Comparison of ENCODE assay signal across 37 cellular contexts in the genomic region with DNA sequence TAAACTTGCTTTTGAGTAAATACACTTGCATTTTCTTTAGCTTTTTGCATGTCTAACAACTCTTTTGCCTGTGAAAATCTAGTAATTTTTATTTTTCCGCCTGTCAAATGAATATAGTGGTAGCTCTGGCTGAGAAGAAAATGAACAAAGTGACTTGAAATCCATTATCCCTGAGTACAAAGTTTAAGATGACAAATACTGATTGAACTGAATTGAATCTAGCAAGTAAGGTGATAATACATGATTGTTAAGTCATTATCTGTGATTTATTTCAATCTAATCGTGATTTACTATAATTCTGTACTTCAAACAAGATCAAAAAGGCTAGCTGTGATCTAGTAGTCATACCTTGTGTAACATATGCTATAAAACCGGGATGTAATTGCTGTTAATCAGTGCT. TPM values are rescaled to one million over a fixed set of nuclear protein-coding genes. Genes with fewer than 3 reads are reported as not detected.
"Had no signal": no experiment of that assay in that cellular context is flagged by ENCODE, and none has a peak within 500 bp of the region (broad histone marks: within the 10 kb centered on the region; RNA-seq: fewer than 3 reads in every experiment).

No MANE protein-coding gene starts in this region.

- H3K27me3 ChIP-seq: ascending aorta, cardiac muscle cell had no signal

- FAIRE-seq: bronchial epithelial cell had no signal

- H3K36me3 ChIP-seq: ascending aorta, cardiac muscle cell had no signal

- DNase-seq: activated B cell treated with CpG ODN at 0.5 μM for 24 hours; activated CD4-positive, alpha-beta memory T cell treated with anti-CD3 and anti-CD28 coated beads, Interleukin-2, amount 10 ng/mL, durations not matched to agents 7 days and 5 days; activated CD4-positive, alpha-beta T cell treated with anti-CD3 and anti-CD28 coated beads for 4 hours; activated CD4-positive, alpha-beta T cell treated with anti-CD3 and anti-CD28 coated beads, Interleukin-2, amount 10 ng/mL, durations not matched to agents 24 days and 14 days; activated CD4-positive, alpha-beta T cell treated with anti-CD3 and anti-CD28 coated beads, Interleukin-2, amount 50 U/mL, for 1 hour; activated CD4-positive, alpha-beta T cell treated with anti-CD3 and anti-CD28 coated beads, Interleukin-2, amount 50 U/mL, for 4 hours; activated CD4-positive, CD25-positive, alpha-beta regulatory T cell treated with anti-CD3 and anti-CD28 coated beads, Interleukin-2, amount 50 U/mL, for 72 hours; activated CD8-positive, alpha-beta memory T cell treated with anti-CD3 and anti-CD28 coated beads for 24 hours; activated CD8-positive, alpha-beta memory T cell treated with anti-CD3 and anti-CD28 coated beads, Interleukin-2, amount 10 ng/mL, durations not matched to agents 7 days and 5 days; activated CD8-positive, alpha-beta memory T cell treated with anti-CD3 and anti-CD28 coated beads, Interleukin-2, amount 50 U/mL, for 48 hours; activated CD8-positive, alpha-beta T cell treated with anti-CD3 and anti-CD28 coated beads, Interleukin-2, amount 10 ng/mL, durations not matched to agents 7 days and 5 days; activated effector memory CD4-positive, alpha-beta T cell treated with Interleukin-2 at 50 U/mL for 16 hours; activated gamma-delta T cell; activated naive CD4-positive, alpha-beta T cell treated with anti-CD3 and anti-CD28 coated beads, Interleukin-2, amount 10 ng/mL, durations not matched to agents 7 days and 5 days; activated naive CD4-positive, alpha-beta T cell treated with Interleukin-2 at 50 U/mL for 16 hours; activated naive CD8-positive, alpha-beta T cell treated with anti-CD3 and anti-CD28 coated beads, Interleukin-2, amount 10 ng/mL, durations not matched to agents 7 days and 5 days; activated naive CD8-positive, alpha-beta T cell treated with anti-CD3 and anti-CD28 coated beads, Interleukin-2, amount 50 U/mL, for 24 hours; activated T-cell treated with anti-CD3 and anti-CD28 coated beads, Interleukin-2, amount 50 U/mL, for 24 hours; activated T-cell treated with anti-CD3 and anti-CD28 coated beads, Interleukin-2, amount 50 U/mL, for 48 hours; amygdala; anterior cingulate cortex; caudate nucleus; cerebellar nuclear complex; T-helper 1 cell; T-helper 2 cell; T-helper 9 cell had no signal

- H3K27ac ChIP-seq: ascending aorta, cardiac muscle cell, VCaP had no signal

- H3K4me3 Mint-ChIP-seq: activated B cell treated with CpG ODN at 0.5 μM for 24 hours; activated CD4-positive, alpha-beta memory T cell treated with anti-CD3 and anti-CD28 coated beads, Interleukin-2, amount 10 ng/mL, durations not matched to agents 7 days and 5 days; activated CD4-positive, alpha-beta T cell treated with anti-CD3 and anti-CD28 coated beads, Interleukin-2, amount 10 ng/mL, durations not matched to agents 24 days and 14 days; activated CD8-positive, alpha-beta memory T cell treated with anti-CD3 and anti-CD28 coated beads, Interleukin-2, amount 10 ng/mL, durations not matched to agents 7 days and 5 days; activated CD8-positive, alpha-beta T cell treated with anti-CD3 and anti-CD28 coated beads, Interleukin-2, amount 10 ng/mL, durations not matched to agents 7 days and 5 days; activated naive CD4-positive, alpha-beta T cell treated with anti-CD3 and anti-CD28 coated beads, Interleukin-2, amount 10 ng/mL, durations not matched to agents 7 days and 5 days; activated naive CD4-positive, alpha-beta T cell treated with anti-CD3 and anti-CD28 coated beads, Interleukin-2, amount 50 U/mL, for 24 hours; activated naive CD8-positive, alpha-beta T cell; activated naive CD8-positive, alpha-beta T cell treated with anti-CD3 and anti-CD28 coated beads, Interleukin-2, amount 10 ng/mL, durations not matched to agents 7 days and 5 days; activated naive CD8-positive, alpha-beta T cell treated with anti-CD3 and anti-CD28 coated beads, Interleukin-2, amount 50 U/mL, for 24 hours; activated T-cell treated with anti-CD3 and anti-CD28 coated beads, Interleukin-2, amount 50 U/mL, for 24 hours; central memory CD8-positive, alpha-beta T cell; T-helper 1 cell treated with Interleukin-12 subunit alpha and Interleukin-12 subunit beta and Interleukin-4 antibody, amounts not matched to agents 30 μg/mL and 1 μg/mL, for 36 hours; T-helper 2 cell treated with Interferon-gamma antibody and Interleukin-4, amounts not matched to agents 5 μg/mL and 100 μg/mL, for 36 hours had no signal

- H3K27ac Mint-ChIP-seq: activated B cell treated with CpG ODN at 0.5 μM for 24 hours; activated CD4-positive, alpha-beta memory T cell treated with anti-CD3 and anti-CD28 coated beads, Interleukin-2, amount 10 ng/mL, durations not matched to agents 7 days and 5 days; activated CD4-positive, alpha-beta T cell treated with anti-CD3 and anti-CD28 coated beads, Interleukin-2, amount 10 ng/mL, durations not matched to agents 24 days and 14 days; activated CD8-positive, alpha-beta memory T cell treated with anti-CD3 and anti-CD28 coated beads, Interleukin-2, amount 10 ng/mL, durations not matched to agents 7 days and 5 days; activated CD8-positive, alpha-beta T cell treated with anti-CD3 and anti-CD28 coated beads, Interleukin-2, amount 10 ng/mL, durations not matched to agents 7 days and 5 days; activated naive CD4-positive, alpha-beta T cell treated with anti-CD3 and anti-CD28 coated beads, Interleukin-2, amount 10 ng/mL, durations not matched to agents 7 days and 5 days; activated naive CD4-positive, alpha-beta T cell treated with anti-CD3 and anti-CD28 coated beads, Interleukin-2, amount 50 U/mL, for 24 hours; activated naive CD8-positive, alpha-beta T cell; activated naive CD8-positive, alpha-beta T cell treated with anti-CD3 and anti-CD28 coated beads, Interleukin-2, amount 10 ng/mL, durations not matched to agents 7 days and 5 days; activated naive CD8-positive, alpha-beta T cell treated with anti-CD3 and anti-CD28 coated beads, Interleukin-2, amount 50 U/mL, for 24 hours; activated T-cell treated with anti-CD3 and anti-CD28 coated beads, Interleukin-2, amount 50 U/mL, for 24 hours; activated T-helper 2 cell treated with anti-CD3 and anti-CD28 coated beads, Interferon-gamma antibody, Interleukin-2, Interleukin-4, amounts not matched to agents 10 μg/mL and 5 μg/mL and 100 μg/mL, durations not matched to agents 14 hours and 24 hours and 36 hours; T-helper 1 cell treated with Interleukin-12 subunit alpha and Interleukin-12 subunit beta and Interleukin-4 antibody, amounts not matched to agents 30 μg/mL and 1 μg/mL, for 36 hours; T-helper 2 cell treated with Interferon-gamma antibody and Interleukin-4, amounts not matched to agents 5 μg/mL and 100 μg/mL, for 36 hours had no signal

- H3K4me1 Mint-ChIP-seq: activated B cell treated with CpG ODN at 0.5 μM for 24 hours; activated CD4-positive, alpha-beta memory T cell treated with anti-CD3 and anti-CD28 coated beads, Interleukin-2, amount 10 ng/mL, durations not matched to agents 7 days and 5 days; activated CD4-positive, alpha-beta T cell treated with anti-CD3 and anti-CD28 coated beads, Interleukin-2, amount 10 ng/mL, durations not matched to agents 24 days and 14 days; activated CD8-positive, alpha-beta memory T cell treated with anti-CD3 and anti-CD28 coated beads, Interleukin-2, amount 10 ng/mL, durations not matched to agents 7 days and 5 days; activated naive CD4-positive, alpha-beta T cell treated with anti-CD3 and anti-CD28 coated beads, Interleukin-2, amount 10 ng/mL, durations not matched to agents 7 days and 5 days; activated naive CD4-positive, alpha-beta T cell treated with anti-CD3 and anti-CD28 coated beads, Interleukin-2, amount 50 U/mL, for 24 hours; activated naive CD8-positive, alpha-beta T cell treated with anti-CD3 and anti-CD28 coated beads, Interleukin-2, amount 10 ng/mL, durations not matched to agents 7 days and 5 days; activated naive CD8-positive, alpha-beta T cell treated with anti-CD3 and anti-CD28 coated beads, Interleukin-2, amount 50 U/mL, for 24 hours; brain; central memory CD8-positive, alpha-beta T cell had no signal

- H3K36me3 Mint-ChIP-seq: activated CD8-positive, alpha-beta memory T cell treated with anti-CD3 and anti-CD28 coated beads, Interleukin-2, amount 10 ng/mL, durations not matched to agents 7 days and 5 days; activated naive CD4-positive, alpha-beta T cell treated with anti-CD3 and anti-CD28 coated beads, Interleukin-2, amount 10 ng/mL, durations not matched to agents 7 days and 5 days; activated naive CD4-positive, alpha-beta T cell treated with anti-CD3 and anti-CD28 coated beads, Interleukin-2, amount 50 U/mL, for 24 hours; activated naive CD8-positive, alpha-beta T cell; activated naive CD8-positive, alpha-beta T cell treated with anti-CD3 and anti-CD28 coated beads, Interleukin-2, amount 10 ng/mL, durations not matched to agents 7 days and 5 days; brain had no signal

- H3K27me3 Mint-ChIP-seq: activated B cell treated with CpG ODN at 0.5 μM for 24 hours; activated CD4-positive, alpha-beta memory T cell treated with anti-CD3 and anti-CD28 coated beads, Interleukin-2, amount 10 ng/mL, durations not matched to agents 7 days and 5 days; activated CD4-positive, alpha-beta T cell treated with anti-CD3 and anti-CD28 coated beads, Interleukin-2, amount 10 ng/mL, durations not matched to agents 24 days and 14 days; activated naive CD4-positive, alpha-beta T cell treated with anti-CD3 and anti-CD28 coated beads, Interleukin-2, amount 10 ng/mL, durations not matched to agents 7 days and 5 days; activated naive CD4-positive, alpha-beta T cell treated with anti-CD3 and anti-CD28 coated beads, Interleukin-2, amount 50 U/mL, for 24 hours; activated naive CD8-positive, alpha-beta T cell; activated naive CD8-positive, alpha-beta T cell treated with anti-CD3 and anti-CD28 coated beads, Interleukin-2, amount 10 ng/mL, durations not matched to agents 7 days and 5 days; brain; central memory CD8-positive, alpha-beta T cell had no signal

- H3K4me3 ChIP-seq: ascending aorta, cardiac muscle cell had no signal

- H3K9me3 Mint-ChIP-seq: activated CD4-positive, alpha-beta memory T cell treated with anti-CD3 and anti-CD28 coated beads, Interleukin-2, amount 10 ng/mL, durations not matched to agents 7 days and 5 days; activated naive CD4-positive, alpha-beta T cell treated with anti-CD3 and anti-CD28 coated beads, Interleukin-2, amount 10 ng/mL, durations not matched to agents 7 days and 5 days; activated naive CD4-positive, alpha-beta T cell treated with anti-CD3 and anti-CD28 coated beads, Interleukin-2, amount 50 U/mL, for 24 hours; activated naive CD8-positive, alpha-beta T cell treated with anti-CD3 and anti-CD28 coated beads, Interleukin-2, amount 10 ng/mL, durations not matched to agents 7 days and 5 days; activated naive CD8-positive, alpha-beta T cell treated with anti-CD3 and anti-CD28 coated beads, Interleukin-2, amount 50 U/mL, for 24 hours; activated T-cell treated with anti-CD3 and anti-CD28 coated beads, Interleukin-2, amount 50 U/mL, for 24 hours; activated T-helper 2 cell treated with anti-CD3 and anti-CD28 coated beads, Interferon-gamma antibody, Interleukin-2, Interleukin-4, amounts not matched to agents 10 μg/mL and 5 μg/mL and 100 μg/mL, durations not matched to agents 14 hours and 24 hours and 36 hours; brain; central memory CD8-positive, alpha-beta T cell; T-helper 1 cell treated with Interleukin-12 subunit alpha and Interleukin-12 subunit beta and Interleukin-4 antibody, amounts not matched to agents 30 μg/mL and 1 μg/mL, for 36 hours; T-helper 2 cell treated with Interferon-gamma antibody and Interleukin-4, amounts not matched to agents 5 μg/mL and 100 μg/mL, for 36 hours had no signal

- H3K9me3 ChIP-seq: ascending aorta had no signal

- H3K4me1 ChIP-seq: ascending aorta had no signal

RNA-seq across cellular contexts. Expression of a gene that starts 42.8 kb away (rescaled TPM):
- total RNA-seq: activated B cell treated with CpG ODN at 0.5 μM for 24 hours; activated CD4-positive, alpha-beta memory T cell treated with anti-CD3 and anti-CD28 coated beads, Interleukin-2, amount 10 ng/mL, durations not matched to agents 7 days and 5 days; activated CD4-positive, alpha-beta T cell treated with anti-CD3 and anti-CD28 coated beads, Interleukin-2, amount 10 ng/mL, durations not matched to agents 24 days and 14 days; activated CD8-positive, alpha-beta memory T cell treated with anti-CD3 and anti-CD28 coated beads, Interleukin-2, amount 10 ng/mL, durations not matched to agents 7 days and 5 days; activated CD8-positive, alpha-beta T cell treated with anti-CD3 and anti-CD28 coated beads, Interleukin-2, amount 10 ng/mL, durations not matched to agents 7 days and 5 days; activated T-helper 2 cell treated with anti-CD3 and anti-CD28 coated beads, Interferon-gamma antibody, Interleukin-2, Interleukin-4, amounts not matched to agents 10 μg/mL and 5 μg/mL and 100 μg/mL, durations not matched to agents 14 hours and 24 hours and 36 hours had no signal
